Comparison of ENCODE assay signal across 1 cellular context in the genomic region with DNA sequence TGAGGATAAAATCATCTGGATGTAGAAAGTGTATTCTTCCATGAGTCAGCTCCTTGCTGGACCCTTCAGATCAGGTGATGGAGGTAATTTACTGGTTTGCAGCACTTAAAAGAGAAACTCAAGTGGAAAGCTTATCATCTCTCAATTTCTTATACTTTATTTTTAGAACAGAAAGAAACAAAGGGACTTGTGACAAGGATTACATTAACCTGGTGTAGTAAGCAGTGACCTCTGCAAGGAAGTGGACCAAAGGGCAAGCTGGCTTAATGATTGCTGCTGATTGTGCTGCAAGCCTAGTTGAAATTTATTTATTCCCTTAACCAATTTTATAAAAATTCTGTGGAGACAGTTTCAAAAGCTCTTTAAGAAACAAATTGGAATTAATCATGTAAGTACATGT.
TF ChIP-seq lines count a peak whose summit lies in the region.

No MANE protein-coding gene starts in this region.

TF ChIP-seq in GM23338, 12 proteins besides CTCF, POLR2A, EP300 and RAD21 (continued from another document):
- TF ChIP-seq, protein P1, sequence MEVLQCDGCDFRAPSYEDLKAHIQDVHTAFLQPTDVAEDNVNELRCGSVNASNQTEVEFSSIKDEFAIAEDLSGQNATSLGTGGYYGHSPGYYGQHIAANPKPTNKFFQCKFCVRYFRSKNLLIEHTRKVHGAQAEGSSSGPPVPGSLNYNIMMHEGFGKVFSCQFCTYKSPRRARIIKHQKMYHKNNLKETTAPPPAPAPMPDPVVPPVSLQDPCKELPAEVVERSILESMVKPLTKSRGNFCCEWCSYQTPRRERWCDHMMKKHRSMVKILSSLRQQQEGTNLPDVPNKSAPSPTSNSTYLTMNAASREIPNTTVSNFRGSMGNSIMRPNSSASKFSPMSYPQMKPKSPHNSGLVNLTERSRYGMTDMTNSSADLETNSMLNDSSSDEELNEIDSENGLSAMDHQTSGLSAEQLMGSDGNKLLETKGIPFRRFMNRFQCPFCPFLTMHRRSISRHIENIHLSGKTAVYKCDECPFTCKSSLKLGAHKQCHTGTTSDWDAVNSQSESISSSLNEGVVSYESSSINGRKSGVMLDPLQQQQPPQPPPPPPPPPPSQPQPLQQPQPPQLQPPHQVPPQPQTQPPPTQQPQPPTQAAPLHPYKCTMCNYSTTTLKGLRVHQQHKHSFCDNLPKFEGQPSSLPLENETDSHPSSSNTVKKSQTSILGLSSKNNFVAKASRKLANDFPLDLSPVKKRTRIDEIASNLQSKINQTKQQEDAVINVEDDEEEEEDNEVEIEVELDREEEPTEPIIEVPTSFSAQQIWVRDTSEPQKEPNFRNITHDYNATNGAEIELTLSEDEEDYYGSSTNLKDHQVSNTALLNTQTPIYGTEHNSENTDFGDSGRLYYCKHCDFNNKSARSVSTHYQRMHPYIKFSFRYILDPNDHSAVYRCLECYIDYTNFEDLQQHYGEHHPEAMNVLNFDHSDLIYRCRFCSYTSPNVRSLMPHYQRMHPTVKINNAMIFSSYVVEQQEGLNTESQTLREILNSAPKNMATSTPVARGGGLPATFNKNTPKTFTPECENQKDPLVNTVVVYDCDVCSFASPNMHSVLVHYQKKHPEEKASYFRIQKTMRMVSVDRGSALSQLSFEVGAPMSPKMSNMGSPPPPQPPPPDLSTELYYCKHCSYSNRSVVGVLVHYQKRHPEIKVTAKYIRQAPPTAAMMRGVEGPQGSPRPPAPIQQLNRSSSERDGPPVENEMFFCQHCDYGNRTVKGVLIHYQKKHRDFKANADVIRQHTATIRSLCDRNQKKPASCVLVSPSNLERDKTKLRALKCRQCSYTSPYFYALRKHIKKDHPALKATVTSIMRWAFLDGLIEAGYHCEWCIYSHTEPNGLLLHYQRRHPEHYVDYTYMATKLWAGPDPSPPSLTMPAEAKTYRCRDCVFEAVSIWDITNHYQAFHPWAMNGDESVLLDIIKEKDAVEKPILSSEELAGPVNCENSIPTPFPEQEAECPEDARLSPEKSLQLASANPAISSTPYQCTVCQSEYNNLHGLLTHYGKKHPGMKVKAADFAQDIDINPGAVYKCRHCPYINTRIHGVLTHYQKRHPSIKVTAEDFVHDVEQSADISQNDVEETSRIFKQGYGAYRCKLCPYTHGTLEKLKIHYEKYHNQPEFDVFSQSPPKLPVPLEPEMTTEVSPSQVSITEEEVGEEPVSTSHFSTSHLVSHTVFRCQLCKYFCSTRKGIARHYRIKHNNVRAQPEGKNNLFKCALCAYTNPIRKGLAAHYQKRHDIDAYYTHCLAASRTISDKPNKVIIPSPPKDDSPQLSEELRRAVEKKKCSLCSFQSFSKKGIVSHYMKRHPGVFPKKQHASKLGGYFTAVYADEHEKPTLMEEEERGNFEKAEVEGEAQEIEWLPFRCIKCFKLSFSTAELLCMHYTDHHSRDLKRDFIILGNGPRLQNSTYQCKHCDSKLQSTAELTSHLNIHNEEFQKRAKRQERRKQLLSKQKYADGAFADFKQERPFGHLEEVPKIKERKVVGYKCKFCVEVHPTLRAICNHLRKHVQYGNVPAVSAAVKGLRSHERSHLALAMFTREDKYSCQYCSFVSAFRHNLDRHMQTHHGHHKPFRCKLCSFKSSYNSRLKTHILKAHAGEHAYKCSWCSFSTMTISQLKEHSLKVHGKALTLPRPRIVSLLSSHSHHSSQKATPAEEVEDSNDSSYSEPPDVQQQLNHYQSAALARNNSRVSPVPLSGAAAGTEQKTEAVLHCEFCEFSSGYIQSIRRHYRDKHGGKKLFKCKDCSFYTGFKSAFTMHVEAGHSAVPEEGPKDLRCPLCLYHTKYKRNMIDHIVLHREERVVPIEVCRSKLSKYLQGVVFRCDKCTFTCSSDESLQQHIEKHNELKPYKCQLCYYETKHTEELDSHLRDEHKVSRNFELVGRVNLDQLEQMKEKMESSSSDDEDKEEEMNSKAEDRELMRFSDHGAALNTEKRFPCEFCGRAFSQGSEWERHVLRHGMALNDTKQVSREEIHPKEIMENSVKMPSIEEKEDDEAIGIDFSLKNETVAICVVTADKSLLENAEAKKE (CRISPR knock-in tag; IDR thresholded peaks at IDR 0.05): no peak
- no peak for TF ChIP-seq JUNB (IDR thresholded peaks at IDR 0.05; ENCODE audit: unreplicated experiment)
- TF ChIP-seq, protein P2, sequence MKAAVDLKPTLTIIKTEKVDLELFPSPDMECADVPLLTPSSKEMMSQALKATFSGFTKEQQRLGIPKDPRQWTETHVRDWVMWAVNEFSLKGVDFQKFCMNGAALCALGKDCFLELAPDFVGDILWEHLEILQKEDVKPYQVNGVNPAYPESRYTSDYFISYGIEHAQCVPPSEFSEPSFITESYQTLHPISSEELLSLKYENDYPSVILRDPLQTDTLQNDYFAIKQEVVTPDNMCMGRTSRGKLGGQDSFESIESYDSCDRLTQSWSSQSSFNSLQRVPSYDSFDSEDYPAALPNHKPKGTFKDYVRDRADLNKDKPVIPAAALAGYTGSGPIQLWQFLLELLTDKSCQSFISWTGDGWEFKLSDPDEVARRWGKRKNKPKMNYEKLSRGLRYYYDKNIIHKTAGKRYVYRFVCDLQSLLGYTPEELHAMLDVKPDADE (IDR thresholded peaks at IDR 0.05): no peak
